In genomic region chr10:49505589-49505988, GRCh38 we compare ENCODE assay signal across 26 cellular contexts.
"Had no signal": no experiment of that assay in that cellular context is flagged by ENCODE, and none has a peak within 500 bp of the region (broad histone marks: within the 10 kb centered on the region; RNA-seq: fewer than 3 reads in every experiment).

No MANE protein-coding gene starts in this region.

- H3K4me3 ChIP-seq: ascending aorta, esophagus squamous epithelium, gastroesophageal sphincter had no signal

- FAIRE-seq: colon had no signal

- DNase-seq: activated B cell treated with CpG ODN at 0.5 μM for 24 hours; activated CD4-positive, alpha-beta T cell treated with anti-CD3 and anti-CD28 coated beads for 48 hours; activated CD4-positive, alpha-beta T cell treated with anti-CD3 and anti-CD28 coated beads, Interleukin-2, amount 50 U/mL, for 1 hour; activated CD4-positive, alpha-beta T cell treated with anti-CD3 and anti-CD28 coated beads, Interleukin-2, amount 50 U/mL, for 48 hours; activated CD8-positive, alpha-beta memory T cell treated with anti-CD3 and anti-CD28 coated beads for 24 hours; activated CD8-positive, alpha-beta T cell treated with anti-CD3 and anti-CD28 coated beads for 36 hours; activated effector memory CD4-positive, alpha-beta T cell treated with anti-CD3 and anti-CD28 coated beads, Interleukin-2, amount 50 U/mL, for 16 hours; activated naive CD4-positive, alpha-beta T cell treated with anti-CD3 and anti-CD28 coated beads for 36 hours; activated naive CD8-positive, alpha-beta T cell treated with anti-CD3 and anti-CD28 coated beads, Interleukin-2, amount 10 ng/mL, durations not matched to agents 7 days and 5 days; activated T-cell treated with anti-CD3 and anti-CD28 coated beads, Interleukin-2, amount 50 U/mL, for 4 hours; caudate nucleus; cortex of kidney; dermis blood vessel endothelial cell; effector CD4-positive, alpha-beta T cell; effector memory CD8-positive, alpha-beta T cell; esophagus squamous epithelium; foreskin melanocyte; head of caudate nucleus; T-helper 2 cell; WERI-Rb-1 had no signal

- H3K9me3 ChIP-seq: ascending aorta, esophagus squamous epithelium, gastroesophageal sphincter had no signal

- H3K27ac ChIP-seq: ascending aorta, esophagus squamous epithelium, gastroesophageal sphincter, WERI-Rb-1 had no signal

- H3K27me3 Mint-ChIP-seq: activated B cell treated with CpG ODN at 0.5 μM for 24 hours; activated T-helper 17 cell treated with anti-CD3 and anti-CD28 coated beads, Interleukin-2, amount 50 U/mL, for 72 hours; effector memory CD8-positive, alpha-beta T cell had no signal

- ATAC-seq: activated CD4-positive, CD25-positive, alpha-beta regulatory T cell treated with anti-CD3 and anti-CD28 coated beads, Interleukin-2, amount 50 U/mL, for 24 hours; activated CD8-positive, alpha-beta T cell treated with anti-CD3 and anti-CD28 coated beads for 36 hours; activated T-cell treated with anti-CD3 and anti-CD28 coated beads, Interleukin-2, amount 50 U/mL, for 4 hours; activated T-helper 17 cell treated with anti-CD3 and anti-CD28 coated beads, Interleukin-2, amount 50 U/mL, for 72 hours; effector memory CD8-positive, alpha-beta T cell; gastroesophageal sphincter had no signal

- H3K36me3 ChIP-seq: WERI-Rb-1 had no signal

- H3K4me1 ChIP-seq: ascending aorta had no signal

- H3K9me3 Mint-ChIP-seq: activated B cell treated with CpG ODN at 0.5 μM for 24 hours; activated CD8-positive, alpha-beta T cell treated with anti-CD3 and anti-CD28 coated beads for 36 hours; activated naive CD4-positive, alpha-beta T cell treated with anti-CD3 and anti-CD28 coated beads for 36 hours; activated naive CD4-positive, alpha-beta T cell treated with anti-CD3 and anti-CD28 coated beads, Interleukin-2, amount 50 U/mL, for 24 hours; activated naive CD8-positive, alpha-beta T cell treated with anti-CD3 and anti-CD28 coated beads, Interleukin-2, amount 10 ng/mL, durations not matched to agents 7 days and 5 days; activated T-cell treated with anti-CD3 and anti-CD28 coated beads, Interleukin-2, amount 50 U/mL, for 4 hours; activated T-helper 17 cell treated with anti-CD3 and anti-CD28 coated beads, Interleukin-2, amount 50 U/mL, for 72 hours; effector memory CD8-positive, alpha-beta T cell had no signal

- H3K4me3 Mint-ChIP-seq: activated B cell treated with CpG ODN at 0.5 μM for 24 hours; activated CD8-positive, alpha-beta T cell treated with anti-CD3 and anti-CD28 coated beads for 36 hours; activated naive CD4-positive, alpha-beta T cell treated with anti-CD3 and anti-CD28 coated beads for 36 hours; activated naive CD4-positive, alpha-beta T cell treated with anti-CD3 and anti-CD28 coated beads, Interleukin-2, amount 50 U/mL, for 24 hours; activated naive CD8-positive, alpha-beta T cell treated with anti-CD3 and anti-CD28 coated beads, Interleukin-2, amount 10 ng/mL, durations not matched to agents 7 days and 5 days; activated T-cell treated with anti-CD3 and anti-CD28 coated beads, Interleukin-2, amount 50 U/mL, for 4 hours; activated T-helper 17 cell treated with anti-CD3 and anti-CD28 coated beads, Interleukin-2, amount 50 U/mL, for 72 hours; effector memory CD8-positive, alpha-beta T cell had no signal

- H3K27ac Mint-ChIP-seq: activated B cell treated with CpG ODN at 0.5 μM for 24 hours; activated CD8-positive, alpha-beta T cell treated with anti-CD3 and anti-CD28 coated beads for 36 hours; activated naive CD4-positive, alpha-beta T cell treated with anti-CD3 and anti-CD28 coated beads for 36 hours; activated naive CD4-positive, alpha-beta T cell treated with anti-CD3 and anti-CD28 coated beads, Interleukin-2, amount 50 U/mL, for 24 hours; activated naive CD8-positive, alpha-beta T cell treated with anti-CD3 and anti-CD28 coated beads, Interleukin-2, amount 10 ng/mL, durations not matched to agents 7 days and 5 days; activated T-helper 17 cell treated with anti-CD3 and anti-CD28 coated beads, Interleukin-2, amount 50 U/mL, for 72 hours; effector memory CD8-positive, alpha-beta T cell had no signal

- H3K27me3 ChIP-seq: ascending aorta, esophagus squamous epithelium, gastroesophageal sphincter had no signal
